10 cellular contexts compared by ENCODE assay signal in genomic region chr6:6678185-6678671, GRCh38.
DNase-seq lines count a peak whose midpoint lies in the region; TF ChIP-seq lines count a peak whose summit lies in the region.
"Had no signal": no experiment of that assay in that cellular context is flagged by ENCODE, and none has a peak within 500 bp of the region (broad histone marks: within the 10 kb centered on the region; RNA-seq: fewer than 3 reads in every experiment).

No MANE protein-coding gene starts in this region.

- no peaks in the 10 kb centered on the region for H4K20me1 ChIP-seq in fibroblast of lung (ENCODE audit: control insufficient read depth, extremely low read depth, insufficient read depth, low read length)

- H3K27ac ChIP-seq in Peyer's patch: peak overlapping the region in 2 of 4 donors; percentile 51 to 54
- no peak overlapping the region for H3K27ac ChIP-seq in fibroblast of lung (ENCODE audit: insufficient read depth, low read length)
- H3K27ac ChIP-seq in skin epidermis: peak overlapping the region in 18 of 21 experiments; percentile 26 to 83 (median 64)

- H3K4me1 ChIP-seq in Peyer's patch (peaks cover 0 to 43% (median 3%) of the 10 kb centered on the region in 4 donors), fibroblast of lung (ENCODE audit: control insufficient read depth, extremely low read depth, insufficient read depth, low read length) (no peaks in the 10 kb centered on the region)

- H3K9ac ChIP-seq in fibroblast of lung (ENCODE audit: insufficient read depth, low read length): no peak overlapping the region

- H3K9me3 ChIP-seq in Peyer's patch (no peaks in the 10 kb centered on the region), fibroblast of lung (ENCODE audit: control insufficient read depth, insufficient read depth, low read depth, low read length) (no peaks in the 10 kb centered on the region)

- H3K4me3 ChIP-seq in Peyer's patch (no peak overlapping the region), fibroblast of lung (replicated peaks in 1 of 4; ENCODE audit: control extremely low read depth in 1 of 4, insufficient read depth in 1 of 4, low read depth in 3 of 4, low read length in 4 of 4) (no peak overlapping the region), skin epidermis (no peak overlapping the region)

- no peak overlapping the region for H2AFZ ChIP-seq in fibroblast of lung (ENCODE audit: low read length)

- TF ChIP-seq POLR2A in Peyer's patch (IDR thresholded peaks at IDR 0.05): no peak

- H3K27me3 ChIP-seq in Peyer's patch (no peaks in the 10 kb centered on the region), fibroblast of lung (ENCODE audit: control insufficient read depth, insufficient read depth, low read length) (no peaks in the 10 kb centered on the region)

- no peaks in the 10 kb centered on the region for H3K79me2 ChIP-seq in fibroblast of lung (ENCODE audit: control insufficient read depth, insufficient read depth, low read length)

- H3K4me2 ChIP-seq in fibroblast of lung (ENCODE audit: extremely low read depth, insufficient read depth, low read length): no peak overlapping the region

- TF ChIP-seq CTCF in Peyer's patch (IDR thresholded peaks at IDR 0.05) (no peak), fibroblast of lung (conservative IDR thresholded peaks at IDR 0.05 in 1 of 2, IDR thresholded peaks at IDR 0.05 in 1 of 2; ENCODE audit: low read depth in 1 of 2, low read length in 2 of 2) (no peak)

- H3K36me3 ChIP-seq in Peyer's patch (no peaks in the 10 kb centered on the region), fibroblast of lung (ENCODE audit: control insufficient read depth, insufficient read depth, low read length) (no peaks in the 10 kb centered on the region)

- DNase-seq in NCI-H2227 (lab: John Stamatoyannopoulos, UW; ENCODE audit: unreplicated experiment) (peak; percentile 44), NCI-H2227 treated with DMSO at 0.1 percent for 48 hours (lab: John Stamatoyannopoulos, UW) (no peak), Peyer's patch (peak in 2 of 3 donors; percentile 65 to 72), fibroblast of lung (ENCODE audit: low read depth in 2 of 2) (peak; percentile 47 to 73), GM19238 (ENCODE audit: insufficient read length, low spot score) (no peak)
- DNase-seq in stimulated activated CD8-positive, alpha-beta memory T cell treated with anti-CD3 and anti-CD28 coated beads, Interleukin-4, amount 100 ng/mL, for 48 hours: no peak
- DNase-seq in stimulated activated naive CD4-positive, alpha-beta T cell (lab: John Stamatoyannopoulos, UW): no peak
- DNase-seq: activated T-cell treated with anti-CD3 and anti-CD28 coated beads, Interleukin-2, amount 50 U/mL, for 4 hours; substantia nigra had no signal

Comparison
In these comparisons a context has a peak if more than half of its experiments do, and no peak if none do; other contexts are left out.
1. DNase-seq: peak in NCI-H2227 (single experiment), Peyer's patch (2 of 3) and fibroblast of lung (2 of 2); none in NCI-H2227 treated with DMSO at 0.1 percent for 48 hours (single experiment), stimulated activated CD8-positive, alpha-beta memory T cell treated with anti-CD3 and anti-CD28 coated beads, Interleukin-4, amount 100 ng/mL, for 48 hours (single experiment), GM19238 (single experiment) and stimulated activated naive CD4-positive, alpha-beta T cell (0 of 6).